34 cellular contexts compared by ENCODE assay signal in the genomic region with DNA sequence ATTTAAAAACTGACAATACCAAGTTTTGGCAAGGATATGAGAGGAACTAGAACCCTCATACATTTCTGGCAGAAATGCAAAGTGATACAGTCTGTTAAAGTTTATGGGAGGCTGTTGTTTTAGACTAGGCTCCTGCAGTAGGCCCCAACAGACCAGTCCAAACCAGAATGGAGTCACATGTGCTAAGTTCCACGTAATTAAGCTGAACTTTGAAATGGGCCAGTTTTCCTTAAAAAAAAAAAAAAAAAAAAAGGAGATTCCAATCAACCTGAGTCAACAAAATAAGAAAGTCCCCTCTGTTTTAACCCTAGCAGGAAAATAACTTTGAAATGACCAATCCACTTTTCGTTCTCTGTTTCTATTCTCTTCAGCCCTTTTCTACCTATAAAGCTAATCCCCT. TPM values are rescaled to one million over a fixed set of nuclear protein-coding genes. Genes with fewer than 3 reads are reported as not detected.
"Had no signal": no experiment of that assay in that cellular context is flagged by ENCODE, and none has a peak within 500 bp of the region (broad histone marks: within the 10 kb centered on the region; RNA-seq: fewer than 3 reads in every experiment).

No MANE protein-coding gene starts in this region.

- ATAC-seq: esophagus mucosa, gastrocnemius medialis, heart right ventricle, left cardiac atrium, left lung, left ventricle myocardium superior, lower lobe of right lung, mucosa of descending colon had no signal

- H3K4me1 ChIP-seq: esophagus squamous epithelium, gastrocnemius medialis, heart right ventricle, left lung, lower lobe of right lung had no signal

- H3K27me3 ChIP-seq: esophagus squamous epithelium, gastrocnemius medialis, heart right ventricle, left lung had no signal

- H3K27ac ChIP-seq: coronary artery, dorsolateral prefrontal cortex, esophagus squamous epithelium, gastrocnemius medialis, heart right ventricle, left lung, lower lobe of right lung had no signal

- FAIRE-seq: colon, endothelial cell of umbilical vein, kidney had no signal

- H3K9me3 ChIP-seq: esophagus squamous epithelium, gastrocnemius medialis, heart right ventricle, left lung, lower lobe of right lung, mucosa of descending colon had no signal

- H3K36me3 ChIP-seq: esophagus squamous epithelium, gastrocnemius medialis, heart right ventricle, left lung, lower lobe of right lung had no signal

- DNase-seq: dermis blood vessel endothelial cell; dorsolateral prefrontal cortex; effector CD4-positive, alpha-beta T cell; effector memory CD4-positive, alpha-beta T cell; erythroblast; esophagus squamous epithelium; foreskin fibroblast; foreskin melanocyte; gastrocnemius medialis; glutamatergic neuron; head of caudate nucleus; heart right ventricle; hypothalamus; immature natural killer cell; islet precursor cell; kidney; kidney glomerular epithelial cell; left cardiac atrium; left lung; left ventricle myocardium superior; lower lobe of right lung; mesenchymal stem cell; mucosa of descending colon; naive B cell had no signal

- H3K4me3 ChIP-seq: coronary artery, dorsolateral prefrontal cortex, esophagus squamous epithelium, gastrocnemius medialis, heart right ventricle, left lung, lower lobe of right lung, mucosa of descending colon had no signal

RNA-seq across cellular contexts. Expression of gene IL17F, which starts 26.5 kb away (rescaled TPM):
- total RNA-seq: dermis blood vessel endothelial cell, endothelial cell of umbilical vein, gastrocnemius medialis, glomerular endothelial cell, heart right ventricle, kidney, left cardiac atrium, left lung, left ventricle myocardium superior, lower leg skin, lower lobe of right lung, lung microvascular endothelial cell, mesenteric fat pad, mesothelial cell of epicardium, mucosa of descending colon, myocyte had no signal
- polyA plus RNA-seq: endothelial cell of umbilical vein, heart right ventricle, immature natural killer cell had no signal

RNA-seq across cellular contexts. Expression of gene IL17A, which starts 31.6 kb away (rescaled TPM):
- total RNA-seq: dermis blood vessel endothelial cell, dorsolateral prefrontal cortex, endothelial cell of umbilical vein, esophagus mucosa, esophagus squamous epithelium, gastrocnemius medialis, glomerular endothelial cell, heart right ventricle, kidney, left cardiac atrium, left lung, left ventricle myocardium superior, lower leg skin, lower lobe of right lung, lung microvascular endothelial cell, mesenteric fat pad, mesothelial cell of epicardium, mucosa of descending colon, myocyte had no signal
- polyA plus RNA-seq: endothelial cell of umbilical vein, heart right ventricle had no signal
